In the genomic region with DNA sequence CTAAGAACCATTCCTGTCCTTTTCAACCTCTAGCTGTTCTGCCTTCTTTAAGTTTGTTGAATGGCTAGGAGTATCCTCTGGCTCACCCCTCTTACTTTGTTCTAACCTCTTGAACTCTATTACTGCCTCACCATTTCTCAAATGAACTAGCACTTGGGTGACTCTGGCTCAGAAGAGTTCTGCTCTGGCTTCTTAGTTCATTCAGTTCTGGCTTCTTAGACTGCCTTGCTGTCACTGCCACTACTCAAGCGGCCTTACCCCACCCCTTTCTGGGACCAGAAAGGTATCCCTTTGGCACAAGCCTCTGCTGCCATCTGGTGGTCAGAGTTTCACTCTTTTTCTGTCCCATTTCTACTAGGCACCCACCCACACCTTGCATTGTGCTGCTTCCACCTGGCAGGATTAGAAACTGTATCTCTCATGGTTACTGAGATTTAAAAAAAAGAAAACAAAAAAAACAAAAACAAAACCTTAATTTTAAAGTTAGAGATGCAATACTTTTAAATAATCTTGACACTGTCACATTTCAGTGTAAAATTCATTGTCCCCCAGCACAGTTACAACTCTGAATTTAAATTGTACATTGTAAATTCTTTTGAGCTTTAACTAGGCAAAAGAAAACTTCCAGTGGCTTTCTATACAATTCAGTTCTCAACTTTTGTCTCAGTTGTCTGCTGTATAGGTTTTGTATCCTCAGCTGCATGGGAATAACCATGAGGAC, we compare ENCODE assay signal across 1 cellular context.
A peak's percentile ranks its signal among the peaks of the same experiment; 100 is the strongest.
TF ChIP-seq lines count a peak whose summit lies in the region.

No MANE protein-coding gene starts in this region.

TF ChIP-seq in HepG2, 621 proteins besides CTCF, POLR2A, EP300 and RAD21 (continued from another document and continues in another):
- TF ChIP-seq, protein P1, sequence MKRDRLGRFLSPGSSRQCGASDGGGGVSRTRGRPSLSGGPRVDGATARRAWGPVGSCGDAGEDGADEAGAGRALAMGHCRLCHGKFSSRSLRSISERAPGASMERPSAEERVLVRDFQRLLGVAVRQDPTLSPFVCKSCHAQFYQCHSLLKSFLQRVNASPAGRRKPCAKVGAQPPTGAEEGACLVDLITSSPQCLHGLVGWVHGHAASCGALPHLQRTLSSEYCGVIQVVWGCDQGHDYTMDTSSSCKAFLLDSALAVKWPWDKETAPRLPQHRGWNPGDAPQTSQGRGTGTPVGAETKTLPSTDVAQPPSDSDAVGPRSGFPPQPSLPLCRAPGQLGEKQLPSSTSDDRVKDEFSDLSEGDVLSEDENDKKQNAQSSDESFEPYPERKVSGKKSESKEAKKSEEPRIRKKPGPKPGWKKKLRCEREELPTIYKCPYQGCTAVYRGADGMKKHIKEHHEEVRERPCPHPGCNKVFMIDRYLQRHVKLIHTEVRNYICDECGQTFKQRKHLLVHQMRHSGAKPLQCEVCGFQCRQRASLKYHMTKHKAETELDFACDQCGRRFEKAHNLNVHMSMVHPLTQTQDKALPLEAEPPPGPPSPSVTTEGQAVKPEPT (CRISPR knock-in tag; IDR thresholded peaks at IDR 0.05; ENCODE audit: low read depth), result 0 out of 2 replicates have a peak, but pooled peaks have one; percentile 57
- TF ChIP-seq ZNF607 (CRISPR knock-in tag; IDR thresholded peaks at IDR 0.05; ENCODE audit: borderline replicate concordance) (peak; percentile 66; the same call in 1 of the 2 replicates), AGO1 (IDR thresholded peaks at IDR 0.05; ENCODE audit: low read depth, low read length, poor library complexity, severe bottlenecking) (no peak), ZNF577 (CRISPR knock-in tag; IDR thresholded peaks at IDR 0.05; ENCODE audit: borderline replicate concordance, low read depth) (no peak), ZFAT (CRISPR knock-in tag; conservative IDR thresholded peaks at IDR 0.05) (no peak), TEAD3 (CRISPR knock-in tag; optimal IDR thresholded peaks at IDR 0.05; ENCODE audit: borderline replicate concordance) (peak; percentile 23), ZNF354B (CRISPR knock-in tag; IDR thresholded peaks at IDR 0.05) (peak; percentile 76; the same call in 1 of the 2 replicates), MTA1 (CRISPR knock-in tag; IDR thresholded peaks at IDR 0.05; ENCODE audit: borderline replicate concordance) (no peak), ZNF136 (CRISPR knock-in tag; IDR thresholded peaks at IDR 0.05; ENCODE audit: low read depth) (peak; percentile 84; the same call in 1 of the 2 replicates), SOX5 (CRISPR knock-in tag; IDR thresholded peaks at IDR 0.05; ENCODE audit: borderline replicate concordance) (peak; percentile 41; the same call in 1 of the 2 replicates), ZMYM4 (CRISPR knock-in tag; IDR thresholded peaks at IDR 0.05) (peak; percentile 89), HNF4A (CRISPR knock-in tag; IDR thresholded peaks at IDR 0.05) (0 out of 2 replicates have a peak, but pooled peaks have one; percentile 35), ZMAT3 (CRISPR knock-in tag; conservative IDR thresholded peaks at IDR 0.05) (no peak; the same call in 1 of the 2 replicates), MEF2D (CRISPR knock-in tag; IDR thresholded peaks at IDR 0.05) (no peak; the same call in 1 of the 2 replicates), ZKSCAN5 (CRISPR knock-in tag; IDR thresholded peaks at IDR 0.05) (no peak), ZNF124 (CRISPR knock-in tag; IDR thresholded peaks at IDR 0.05) (0 out of 2 replicates have a peak, but pooled peaks have one; percentile 65), KLF6 (CRISPR knock-in tag; IDR thresholded peaks at IDR 0.05) (0 out of 2 replicates have a peak, but pooled peaks have one; percentile 65), SAFB2 (CRISPR knock-in tag; IDR thresholded peaks at IDR 0.05; ENCODE audit: borderline replicate concordance, low read depth) (no peak), ZNF34 (CRISPR knock-in tag; IDR thresholded peaks at IDR 0.05; ENCODE audit: borderline replicate concordance) (peak; percentile 42; the same call in 1 of the 2 replicates), ZSCAN21 (CRISPR knock-in tag; IDR thresholded peaks at IDR 0.05; ENCODE audit: borderline replicate concordance) (no peak), KAT7 (CRISPR knock-in tag; IDR thresholded peaks at IDR 0.05; ENCODE audit: borderline replicate concordance) (no peak), ARNT (IDR thresholded peaks at IDR 0.05) (no peak), MED1 (CRISPR knock-in tag; IDR thresholded peaks at IDR 0.05) (peak; percentile 74), ZNF3 (CRISPR knock-in tag; IDR thresholded peaks at IDR 0.05) (no peak), CREB1 (IDR thresholded peaks at IDR 0.05) (no peak), CREB1 (CRISPR knock-in tag; IDR thresholded peaks at IDR 0.05) (no peak), SRF (IDR thresholded peaks at IDR 0.05; ENCODE audit: low read depth, low read length) (no peak), XBP1 (CRISPR knock-in tag; IDR thresholded peaks at IDR 0.05) (no peak), IRF2 (CRISPR knock-in tag; IDR thresholded peaks at IDR 0.05) (peak; percentile 86), LCORL (IDR thresholded peaks at IDR 0.05) (no peak), LCORL (CRISPR knock-in tag; IDR thresholded peaks at IDR 0.05) (peak; percentile 75; the same call in 1 of the 2 replicates), ZNF614 (CRISPR knock-in tag; IDR thresholded peaks at IDR 0.05; ENCODE audit: borderline replicate concordance) (0 out of 2 replicates have a peak, but pooled peaks have one; percentile 19), STAG1 (CRISPR knock-in tag; IDR thresholded peaks at IDR 0.05) (peak; percentile 100), MEIS2 (CRISPR knock-in tag; IDR thresholded peaks at IDR 0.05) (peak; percentile 61; the same call in 1 of the 2 replicates), ZNF383 (CRISPR knock-in tag; IDR thresholded peaks at IDR 0.05; ENCODE audit: borderline replicate concordance) (no peak), ELF1 (CRISPR knock-in tag; IDR thresholded peaks at IDR 0.05) (peak; percentile 36; the same call in 1 of the 2 replicates)
- TF ChIP-seq, protein P2, sequence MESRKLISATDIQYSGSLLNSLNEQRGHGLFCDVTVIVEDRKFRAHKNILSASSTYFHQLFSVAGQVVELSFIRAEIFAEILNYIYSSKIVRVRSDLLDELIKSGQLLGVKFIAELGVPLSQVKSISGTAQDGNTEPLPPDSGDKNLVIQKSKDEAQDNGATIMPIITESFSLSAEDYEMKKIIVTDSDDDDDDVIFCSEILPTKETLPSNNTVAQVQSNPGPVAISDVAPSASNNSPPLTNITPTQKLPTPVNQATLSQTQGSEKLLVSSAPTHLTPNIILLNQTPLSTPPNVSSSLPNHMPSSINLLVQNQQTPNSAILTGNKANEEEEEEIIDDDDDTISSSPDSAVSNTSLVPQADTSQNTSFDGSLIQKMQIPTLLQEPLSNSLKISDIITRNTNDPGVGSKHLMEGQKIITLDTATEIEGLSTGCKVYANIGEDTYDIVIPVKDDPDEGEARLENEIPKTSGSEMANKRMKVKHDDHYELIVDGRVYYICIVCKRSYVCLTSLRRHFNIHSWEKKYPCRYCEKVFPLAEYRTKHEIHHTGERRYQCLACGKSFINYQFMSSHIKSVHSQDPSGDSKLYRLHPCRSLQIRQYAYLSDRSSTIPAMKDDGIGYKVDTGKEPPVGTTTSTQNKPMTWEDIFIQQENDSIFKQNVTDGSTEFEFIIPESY (CRISPR knock-in tag; IDR thresholded peaks at IDR 0.05), result 0 out of 2 replicates have a peak, but pooled peaks have one; percentile 27
- TF ChIP-seq, protein P3, sequence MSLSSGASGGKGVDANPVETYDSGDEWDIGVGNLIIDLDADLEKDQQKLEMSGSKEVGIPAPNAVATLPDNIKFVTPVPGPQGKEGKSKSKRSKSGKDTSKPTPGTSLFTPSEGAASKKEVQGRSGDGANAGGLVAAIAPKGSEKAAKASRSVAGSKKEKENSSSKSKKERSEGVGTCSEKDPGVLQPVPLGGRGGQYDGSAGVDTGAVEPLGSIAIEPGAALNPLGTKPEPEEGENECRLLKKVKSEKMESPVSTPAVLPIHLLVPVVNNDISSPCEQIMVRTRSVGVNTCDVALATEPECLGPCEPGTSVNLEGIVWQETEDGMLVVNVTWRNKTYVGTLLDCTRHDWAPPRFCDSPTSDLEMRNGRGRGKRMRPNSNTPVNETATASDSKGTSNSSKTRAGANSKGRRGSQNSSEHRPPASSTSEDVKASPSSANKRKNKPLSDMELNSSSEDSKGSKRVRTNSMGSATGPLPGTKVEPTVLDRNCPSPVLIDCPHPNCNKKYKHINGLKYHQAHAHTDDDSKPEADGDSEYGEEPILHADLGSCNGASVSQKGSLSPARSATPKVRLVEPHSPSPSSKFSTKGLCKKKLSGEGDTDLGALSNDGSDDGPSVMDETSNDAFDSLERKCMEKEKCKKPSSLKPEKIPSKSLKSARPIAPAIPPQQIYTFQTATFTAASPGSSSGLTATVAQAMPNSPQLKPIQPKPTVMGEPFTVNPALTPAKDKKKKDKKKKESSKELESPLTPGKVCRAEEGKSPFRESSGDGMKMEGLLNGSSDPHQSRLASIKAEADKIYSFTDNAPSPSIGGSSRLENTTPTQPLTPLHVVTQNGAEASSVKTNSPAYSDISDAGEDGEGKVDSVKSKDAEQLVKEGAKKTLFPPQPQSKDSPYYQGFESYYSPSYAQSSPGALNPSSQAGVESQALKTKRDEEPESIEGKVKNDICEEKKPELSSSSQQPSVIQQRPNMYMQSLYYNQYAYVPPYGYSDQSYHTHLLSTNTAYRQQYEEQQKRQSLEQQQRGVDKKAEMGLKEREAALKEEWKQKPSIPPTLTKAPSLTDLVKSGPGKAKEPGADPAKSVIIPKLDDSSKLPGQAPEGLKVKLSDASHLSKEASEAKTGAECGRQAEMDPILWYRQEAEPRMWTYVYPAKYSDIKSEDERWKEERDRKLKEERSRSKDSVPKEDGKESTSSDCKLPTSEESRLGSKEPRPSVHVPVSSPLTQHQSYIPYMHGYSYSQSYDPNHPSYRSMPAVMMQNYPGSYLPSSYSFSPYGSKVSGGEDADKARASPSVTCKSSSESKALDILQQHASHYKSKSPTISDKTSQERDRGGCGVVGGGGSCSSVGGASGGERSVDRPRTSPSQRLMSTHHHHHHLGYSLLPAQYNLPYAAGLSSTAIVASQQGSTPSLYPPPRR (CRISPR knock-in tag; IDR thresholded peaks at IDR 0.05; ENCODE audit: borderline replicate concordance), result peak; percentile 44; the same call in 1 of the 2 replicates
- TF ChIP-seq, protein P4, sequence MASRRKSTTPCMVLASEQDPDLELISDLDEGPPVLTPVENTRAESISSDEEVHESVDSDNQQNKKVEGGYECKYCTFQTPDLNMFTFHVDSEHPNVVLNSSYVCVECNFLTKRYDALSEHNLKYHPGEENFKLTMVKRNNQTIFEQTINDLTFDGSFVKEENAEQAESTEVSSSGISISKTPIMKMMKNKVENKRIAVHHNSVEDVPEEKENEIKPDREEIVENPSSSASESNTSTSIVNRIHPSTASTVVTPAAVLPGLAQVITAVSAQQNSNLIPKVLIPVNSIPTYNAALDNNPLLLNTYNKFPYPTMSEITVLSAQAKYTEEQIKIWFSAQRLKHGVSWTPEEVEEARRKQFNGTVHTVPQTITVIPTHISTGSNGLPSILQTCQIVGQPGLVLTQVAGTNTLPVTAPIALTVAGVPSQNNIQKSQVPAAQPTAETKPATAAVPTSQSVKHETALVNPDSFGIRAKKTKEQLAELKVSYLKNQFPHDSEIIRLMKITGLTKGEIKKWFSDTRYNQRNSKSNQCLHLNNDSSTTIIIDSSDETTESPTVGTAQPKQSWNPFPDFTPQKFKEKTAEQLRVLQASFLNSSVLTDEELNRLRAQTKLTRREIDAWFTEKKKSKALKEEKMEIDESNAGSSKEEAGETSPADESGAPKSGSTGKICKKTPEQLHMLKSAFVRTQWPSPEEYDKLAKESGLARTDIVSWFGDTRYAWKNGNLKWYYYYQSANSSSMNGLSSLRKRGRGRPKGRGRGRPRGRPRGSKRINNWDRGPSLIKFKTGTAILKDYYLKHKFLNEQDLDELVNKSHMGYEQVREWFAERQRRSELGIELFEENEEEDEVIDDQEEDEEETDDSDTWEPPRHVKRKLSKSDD (CRISPR knock-in tag; IDR thresholded peaks at IDR 0.05; ENCODE audit: low read depth), result no peak
- TF ChIP-seq, protein P5, sequence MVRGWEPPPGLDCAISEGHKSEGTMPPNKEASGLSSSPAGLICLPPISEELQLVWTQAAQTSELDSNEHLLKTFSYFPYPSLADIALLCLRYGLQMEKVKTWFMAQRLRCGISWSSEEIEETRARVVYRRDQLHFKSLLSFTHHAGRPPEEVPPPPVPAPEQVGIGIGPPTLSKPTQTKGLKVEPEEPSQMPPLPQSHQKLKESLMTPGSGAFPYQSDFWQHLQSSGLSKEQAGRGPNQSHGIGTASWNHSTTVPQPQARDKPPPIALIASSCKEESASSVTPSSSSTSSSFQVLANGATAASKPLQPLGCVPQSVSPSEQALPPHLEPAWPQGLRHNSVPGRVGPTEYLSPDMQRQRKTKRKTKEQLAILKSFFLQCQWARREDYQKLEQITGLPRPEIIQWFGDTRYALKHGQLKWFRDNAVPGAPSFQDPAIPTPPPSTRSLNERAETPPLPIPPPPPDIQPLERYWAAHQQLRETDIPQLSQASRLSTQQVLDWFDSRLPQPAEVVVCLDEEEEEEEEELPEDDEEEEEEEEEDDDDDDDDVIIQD (CRISPR knock-in tag; IDR thresholded peaks at IDR 0.05; ENCODE audit: low read depth), result peak; percentile 59; the same call in 1 of the 2 replicates
- TF ChIP-seq, protein P6, sequence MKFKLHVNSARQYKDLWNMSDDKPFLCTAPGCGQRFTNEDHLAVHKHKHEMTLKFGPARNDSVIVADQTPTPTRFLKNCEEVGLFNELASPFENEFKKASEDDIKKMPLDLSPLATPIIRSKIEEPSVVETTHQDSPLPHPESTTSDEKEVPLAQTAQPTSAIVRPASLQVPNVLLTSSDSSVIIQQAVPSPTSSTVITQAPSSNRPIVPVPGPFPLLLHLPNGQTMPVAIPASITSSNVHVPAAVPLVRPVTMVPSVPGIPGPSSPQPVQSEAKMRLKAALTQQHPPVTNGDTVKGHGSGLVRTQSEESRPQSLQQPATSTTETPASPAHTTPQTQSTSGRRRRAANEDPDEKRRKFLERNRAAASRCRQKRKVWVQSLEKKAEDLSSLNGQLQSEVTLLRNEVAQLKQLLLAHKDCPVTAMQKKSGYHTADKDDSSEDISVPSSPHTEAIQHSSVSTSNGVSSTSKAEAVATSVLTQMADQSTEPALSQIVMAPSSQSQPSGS (CRISPR knock-in tag; IDR thresholded peaks at IDR 0.05), result peak; percentile 74; the same call in 1 of the 2 replicates
- TF ChIP-seq, protein P7, sequence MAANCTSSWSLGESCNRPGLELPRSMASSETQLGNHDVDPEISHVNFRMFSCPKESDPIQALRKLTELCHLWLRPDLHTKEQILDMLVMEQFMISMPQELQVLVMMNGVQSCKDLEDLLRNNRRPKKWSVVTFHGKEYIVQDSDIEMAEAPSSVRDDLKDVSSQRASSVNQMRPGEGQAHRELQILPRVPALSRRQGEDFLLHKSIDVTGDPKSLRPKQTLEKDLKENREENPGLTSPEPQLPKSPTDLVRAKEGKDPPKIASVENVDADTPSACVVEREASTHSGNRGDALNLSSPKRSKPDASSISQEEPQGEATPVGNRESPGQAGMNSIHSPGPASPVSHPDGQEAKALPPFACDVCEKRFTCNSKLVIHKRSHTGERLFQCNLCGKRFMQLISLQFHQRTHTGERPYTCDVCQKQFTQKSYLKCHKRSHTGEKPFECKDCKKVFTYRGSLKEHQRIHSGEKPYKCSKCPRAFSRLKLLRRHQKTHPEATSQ (CRISPR knock-in tag; IDR thresholded peaks at IDR 0.05; ENCODE audit: borderline replicate concordance), result peak; percentile 56; the same call in 1 of the 2 replicates
- TF ChIP-seq, protein P8, sequence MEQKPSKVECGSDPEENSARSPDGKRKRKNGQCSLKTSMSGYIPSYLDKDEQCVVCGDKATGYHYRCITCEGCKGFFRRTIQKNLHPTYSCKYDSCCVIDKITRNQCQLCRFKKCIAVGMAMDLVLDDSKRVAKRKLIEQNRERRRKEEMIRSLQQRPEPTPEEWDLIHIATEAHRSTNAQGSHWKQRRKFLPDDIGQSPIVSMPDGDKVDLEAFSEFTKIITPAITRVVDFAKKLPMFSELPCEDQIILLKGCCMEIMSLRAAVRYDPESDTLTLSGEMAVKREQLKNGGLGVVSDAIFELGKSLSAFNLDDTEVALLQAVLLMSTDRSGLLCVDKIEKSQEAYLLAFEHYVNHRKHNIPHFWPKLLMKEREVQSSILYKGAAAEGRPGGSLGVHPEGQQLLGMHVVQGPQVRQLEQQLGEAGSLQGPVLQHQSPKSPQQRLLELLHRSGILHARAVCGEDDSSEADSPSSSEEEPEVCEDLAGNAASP (CRISPR knock-in tag; IDR thresholded peaks at IDR 0.05; ENCODE audit: borderline replicate concordance), result peak; percentile 51
